In the genomic region with DNA sequence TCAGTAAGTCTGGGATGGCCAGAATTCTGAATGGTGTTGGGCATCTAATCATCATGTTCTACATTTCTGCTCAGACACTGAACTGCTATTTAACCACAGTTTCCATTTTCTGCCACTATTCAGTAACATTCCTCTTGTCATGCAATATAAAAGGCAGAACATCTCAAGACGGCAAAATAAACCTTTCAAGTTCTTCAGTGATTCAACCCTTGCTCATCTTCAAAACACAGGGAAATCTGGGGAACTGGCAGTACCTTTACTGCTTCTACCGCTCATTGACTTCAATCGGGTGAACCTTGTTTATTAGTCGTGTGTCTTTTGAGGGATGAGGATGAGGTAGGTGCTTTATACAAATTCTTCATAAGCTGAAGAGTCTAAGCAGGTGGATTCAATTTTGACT, we compare ENCODE assay signal across 19 cellular contexts.
A peak's percentile ranks its signal among the peaks of the same experiment; 100 is the strongest.
DNase-seq lines count a peak whose midpoint lies in the region; ATAC-seq, FAIRE-seq and TF ChIP-seq lines count a peak whose summit lies in the region.
"Had no signal": no experiment of that assay in that cellular context is flagged by ENCODE, and none has a peak within 500 bp of the region (broad histone marks: within the 10 kb centered on the region; RNA-seq: fewer than 3 reads in every experiment).

No MANE protein-coding gene starts in this region.

- no peaks in the 10 kb centered on the region for H3K9me3 ChIP-seq in keratinocyte (ENCODE audit: control insufficient read depth, low read depth, low read length)

- DNase-seq in activated T-cell treated with anti-CD3 and anti-CD28 coated beads, Interleukin-2, amount 50 U/mL, for 24 hours, result no peak
- no peak for DNase-seq in activated T-cell treated with anti-CD3 and anti-CD28 coated beads, Interleukin-2, amount 50 U/mL, for 48 hours
- DNase-seq in H54 (ENCODE audit: insufficient read length, low spot score) (no peak), WTC11 (ENCODE audit: low spot score) (no peak), keratinocyte (ENCODE audit: low read depth, low spot score) (no peak), nephron progenitor cell (no peak), LoVo (ENCODE audit: low spot score) (no peak)
- DNase-seq: COR-L47, DMS153, Karpas-422, MM.1S, NCI-H1105, NCI-H1694, NCI-H524 treated with DMSO at 0.1 percent for 48 hours had no signal

- H3K4me3 Mint-ChIP-seq in activated T-cell treated with anti-CD3 and anti-CD28 coated beads, Interleukin-2, amount 50 U/mL, for 24 hours, result peak overlapping the region; percentile 93
- H3K4me3 Mint-ChIP-seq in WTC11 (no peak overlapping the region), nephron progenitor cell (no peak overlapping the region)

- H3K9me1 ChIP-seq in keratinocyte (ENCODE audit: control insufficient read depth, extremely low read depth, insufficient read depth, low read length), result no peaks in the 10 kb centered on the region

- H3K36me3 ChIP-seq in keratinocyte (ENCODE audit: control insufficient read depth in 2 of 2, extremely low read depth in 1 of 2, insufficient read depth in 2 of 2, low read length in 2 of 2), result no peaks in the 10 kb centered on the region

- H2AFZ ChIP-seq in keratinocyte (ENCODE audit: control insufficient read depth, low read length), result no peak overlapping the region

- H3K4me1 ChIP-seq in keratinocyte (ENCODE audit: control insufficient read depth, extremely low read depth, insufficient read depth, low read length), result peaks cover 13% of the 10 kb centered on the region

- H4K20me1 ChIP-seq in keratinocyte (ENCODE audit: control insufficient read depth, extremely low read depth, insufficient read depth, low read length), result no peaks in the 10 kb centered on the region

- H3K27ac Mint-ChIP-seq in activated T-cell treated with anti-CD3 and anti-CD28 coated beads, Interleukin-2, amount 50 U/mL, for 24 hours, result peak overlapping the region; percentile 97
- H3K27ac Mint-ChIP-seq in WTC11 (peak overlapping the region; percentile 8; the same call in 1 of the 2 replicates), nephron progenitor cell (no peak overlapping the region)

- H3K9me3 Mint-ChIP-seq in activated T-cell treated with anti-CD3 and anti-CD28 coated beads, Interleukin-2, amount 50 U/mL, for 24 hours, result peaks cover 12% of the 10 kb centered on the region
- H3K9me3 Mint-ChIP-seq in WTC11, result peaks cover 10% of the 10 kb centered on the region
- peaks cover 3% of the 10 kb centered on the region for H3K9me3 Mint-ChIP-seq in nephron progenitor cell

- H3K27ac ChIP-seq in keratinocyte (ENCODE audit: control insufficient read depth, insufficient read depth, low read length), result no peak overlapping the region

- no peak for ATAC-seq in WTC11
- no peak for ATAC-seq in HG02970 (IDR thresholded peaks at IDR 0.05; ENCODE audit: low FRiP score, unreplicated experiment)
- ATAC-seq: HepG2, Panc1 had no signal

- dilution Hi-C loops in keratinocyte (cut with MboI; ENCODE audit: extremely low pct_ligation_motif_present, low sequenced_read_pairs), result no loop called here

- TF ChIP-seq POLR2A in H54 (IDR thresholded peaks at IDR 0.05; ENCODE audit: low read depth, low read length), result no peak

- H3K4me3 ChIP-seq in keratinocyte (ENCODE audit: control insufficient read depth in 2 of 3, extremely low read depth in 1 of 3, insufficient read depth in 2 of 3, low read depth in 1 of 3, low read length in 3 of 3), result no peak overlapping the region

- H3K4me1 Mint-ChIP-seq in activated T-cell treated with anti-CD3 and anti-CD28 coated beads, Interleukin-2, amount 50 U/mL, for 24 hours (ENCODE audit: low read depth), result peaks cover 53% of the 10 kb centered on the region
- H3K4me1 Mint-ChIP-seq in WTC11 (peaks cover 49% of the 10 kb centered on the region), nephron progenitor cell (peaks cover 40% of the 10 kb centered on the region)

- H3K27me3 Mint-ChIP-seq in activated T-cell treated with anti-CD3 and anti-CD28 coated beads, Interleukin-2, amount 50 U/mL, for 24 hours, result no peaks in the 10 kb centered on the region
- no peaks in the 10 kb centered on the region for H3K27me3 Mint-ChIP-seq in WTC11 (ENCODE audit: low read depth)
- H3K27me3 Mint-ChIP-seq in nephron progenitor cell (ENCODE audit: low read depth, poor library complexity), result no peaks in the 10 kb centered on the region

- peaks cover 34% of the 10 kb centered on the region for H3K36me3 Mint-ChIP-seq in activated T-cell treated with anti-CD3 and anti-CD28 coated beads, Interleukin-2, amount 50 U/mL, for 24 hours (ENCODE audit: low read depth)
- H3K36me3 Mint-ChIP-seq in WTC11 (peaks cover 10% of the 10 kb centered on the region), nephron progenitor cell (ENCODE audit: low read depth) (no peaks in the 10 kb centered on the region)

- POLR2A ChIA-PET in WTC11 (lab: Charles Lee), result no interaction called here

- no peaks in the 10 kb centered on the region for H3K27me3 ChIP-seq in keratinocyte (ENCODE audit: control insufficient read depth, extremely low read depth, insufficient read depth, low read length)

- H3K79me2 ChIP-seq in keratinocyte (ENCODE audit: control insufficient read depth, insufficient read depth, low read length), result no peaks in the 10 kb centered on the region

- peak; percentile 30 for FAIRE-seq in H54 (lab: Jason Lieb, UNC)
- FAIRE-seq in keratinocyte (lab: Jason Lieb, UNC), result peak; percentile 52
- FAIRE-seq: GM12892, H1, HepG2 had no signal

- no peak overlapping the region for H3K4me2 ChIP-seq in keratinocyte (ENCODE audit: control insufficient read depth, extremely low read depth, insufficient read depth, low read depth, low read length)

- no peak overlapping the region for H3K9ac ChIP-seq in keratinocyte (ENCODE audit: control insufficient read depth, extremely low read depth, insufficient read depth, low read length)

- no peak for TF ChIP-seq CTCF in WTC11 (IDR thresholded peaks at IDR 0.05)
- TF ChIP-seq CTCF in keratinocyte (optimal IDR thresholded peaks at IDR 0.05 in 1 of 3, IDR thresholded peaks at IDR 0.05 in 1 of 3, conservative IDR thresholded peaks at IDR 0.05 in 1 of 3; ENCODE audit: extremely low read depth in 1 of 3, insufficient read depth in 2 of 3, low read length in 3 of 3), result no peak
- TF ChIP-seq CTCF in nephron progenitor cell (IDR thresholded peaks at IDR 0.05), result no peak

- CTCF ChIA-PET in WTC11 (lab: Charles Lee), result no interaction called here

TF ChIP-seq in WTC11, 78 proteins besides CTCF, POLR2A, EP300 and RAD21:
- TF ChIP-seq IRF2 (CRISPR knock-in tag; IDR thresholded peaks at IDR 0.05; ENCODE audit: borderline replicate concordance, low read depth) (no peak), NR1H2 (CRISPR knock-in tag; IDR thresholded peaks at IDR 0.05) (no peak), ATF1 (CRISPR knock-in tag; IDR thresholded peaks at IDR 0.05) (no peak), ATF6 (CRISPR knock-in tag; IDR thresholded peaks at IDR 0.05) (no peak), NR3C1 (CRISPR knock-in tag; conservative IDR thresholded peaks at IDR 0.05; ENCODE audit: low read depth) (no peak), ZNF121 (CRISPR knock-in tag; IDR thresholded peaks at IDR 0.05) (no peak), MYBL2 (CRISPR knock-in tag; IDR thresholded peaks at IDR 0.05) (no peak), TEAD4 (CRISPR knock-in tag; IDR thresholded peaks at IDR 0.05) (no peak), FOXP1 (CRISPR knock-in tag; IDR thresholded peaks at IDR 0.05; ENCODE audit: borderline replicate concordance) (no peak), ZNF671 (CRISPR knock-in tag; IDR thresholded peaks at IDR 0.05) (no peak)
